In genomic region chr6:26234421-26235239, GRCh38 we compare ENCODE assay signal across 1 cellular context.
TF ChIP-seq lines count a peak whose summit lies in the region.

No MANE protein-coding gene starts in this region.

TF ChIP-seq in K562, 482 proteins besides CTCF, POLR2A, EP300 and RAD21 (continued from another document and continues in another):
- TF ChIP-seq ZMIZ1 (IDR thresholded peaks at IDR 0.05; ENCODE audit: low read depth in 2 of 2, low read length in 2 of 2): no peak; a peak in 1 of 4 replicates
- TF ChIP-seq PYGO2 (tag; IDR thresholded peaks at IDR 0.05): no peak
- peak; percentile 80 for TF ChIP-seq RBFOX2 (IDR thresholded peaks at IDR 0.05; ENCODE audit: low read depth, low read length)
- 0 out of 2 replicates have a peak, but pooled peaks have one; percentile 18 for TF ChIP-seq NCOA1 (IDR thresholded peaks at IDR 0.05; ENCODE audit: low read depth)
- TF ChIP-seq GABPA (tag; conservative IDR thresholded peaks at IDR 0.05; ENCODE audit: low read depth): peak; percentile 20; the same call in 1 of the 2 replicates
- peak; percentile 71 to 72; a peak in 2 of 4 replicates for TF ChIP-seq MNT (conservative IDR thresholded peaks at IDR 0.05)
- TF ChIP-seq FOXK2 (conservative IDR thresholded peaks at IDR 0.05 in 1 of 2, IDR thresholded peaks at IDR 0.05 in 1 of 2; ENCODE audit: low read depth in 2 of 2): peak in 1 of 2 experiments; percentile 56; a peak in 2 of 4 replicates
- 0 out of 2 replicates have a peak, but pooled peaks have one; percentile 34 for TF ChIP-seq ZBTB40 (IDR thresholded peaks at IDR 0.05)
- TF ChIP-seq ZBTB40 (CRISPR knock-in tag; IDR thresholded peaks at IDR 0.05): no peak
- no peak for TF ChIP-seq KAT8 (IDR thresholded peaks at IDR 0.05; ENCODE audit: low read depth)
- peak; percentile 64 for TF ChIP-seq BCOR (IDR thresholded peaks at IDR 0.05)
- no peak for TF ChIP-seq ARID2 (IDR thresholded peaks at IDR 0.05)
- TF ChIP-seq U2AF2 (optimal IDR thresholded peaks at IDR 0.05; ENCODE audit: low read depth, low read length): no peak
- peak; percentile 83; the same call in 1 of the 2 replicates for TF ChIP-seq ZC3H4 (CRISPR knock-in tag; IDR thresholded peaks at IDR 0.05; ENCODE audit: borderline replicate concordance)
- TF ChIP-seq PHF21A (IDR thresholded peaks at IDR 0.05; ENCODE audit: borderline replicate concordance, low read depth): no peak
- TF ChIP-seq RNF2 (IDR thresholded peaks at IDR 0.05): peak; percentile 70
- TF ChIP-seq SOX6 (IDR thresholded peaks at IDR 0.05): peak; percentile 85
- peak; percentile 13; the same call in 1 of the 2 replicates for TF ChIP-seq TCF3 (CRISPR knock-in tag; IDR thresholded peaks at IDR 0.05)
- peak; percentile 66 for TF ChIP-seq CREM (IDR thresholded peaks at IDR 0.05; ENCODE audit: low read depth)
- TF ChIP-seq ETV5 (CRISPR knock-in tag; IDR thresholded peaks at IDR 0.05; ENCODE audit: low read depth): peak; percentile 75
- TF ChIP-seq TAF1 (IDR thresholded peaks at IDR 0.05; ENCODE audit: control insufficient read depth, extremely low read depth, insufficient read depth, low read length, severe bottlenecking): peak; percentile 26
- TF ChIP-seq RB1 (IDR thresholded peaks at IDR 0.05; ENCODE audit: low read depth): peak; percentile 29; the same call in 1 of the 2 replicates
- TF ChIP-seq TEAD1 (CRISPR knock-in tag; IDR thresholded peaks at IDR 0.05): no peak
- no peak for TF ChIP-seq ZNF395 (CRISPR knock-in tag; IDR thresholded peaks at IDR 0.05)
- TF ChIP-seq NBN (IDR thresholded peaks at IDR 0.05; ENCODE audit: low read depth): no peak; the same call in 1 of the 2 replicates
- no peak for TF ChIP-seq MCM3 (IDR thresholded peaks at IDR 0.05)
- TF ChIP-seq CC2D1A (IDR thresholded peaks at IDR 0.05): peak; percentile 73; the same call in 1 of the 2 replicates
- TF ChIP-seq ZNF232 (CRISPR knock-in tag; IDR thresholded peaks at IDR 0.05): peak; percentile 66; the same call in 1 of the 2 replicates
- TF ChIP-seq TAF9B (IDR thresholded peaks at IDR 0.05; ENCODE audit: partially characterized antibody): peak; percentile 55
- TF ChIP-seq IRF9 (tag; IDR thresholded peaks at IDR 0.05): no peak
- peak; percentile 72; the same call in 1 of the 2 replicates for TF ChIP-seq CTBP1 (IDR thresholded peaks at IDR 0.05; ENCODE audit: borderline replicate concordance)
- no peak for TF ChIP-seq SRSF1 (IDR thresholded peaks at IDR 0.05; ENCODE audit: low read depth, low read length)
- TF ChIP-seq ZNF699 (CRISPR knock-in tag; IDR thresholded peaks at IDR 0.05; ENCODE audit: insufficient replicate concordance): no peak
- 0 out of 2 replicates have a peak, but pooled peaks have one; percentile 11 for TF ChIP-seq C11orf30 (IDR thresholded peaks at IDR 0.05; ENCODE audit: low read depth)
- TF ChIP-seq RBBP5 (IDR thresholded peaks at IDR 0.05; ENCODE audit: borderline replicate concordance, insufficient read depth, low read length, poor library complexity, severe bottlenecking): peak; percentile 69
- TF ChIP-seq TRIM28 (IDR thresholded peaks at IDR 0.05): peak; percentile 43; the same call in 1 of the 2 replicates
- TF ChIP-seq NR0B1 (IDR thresholded peaks at IDR 0.05; ENCODE audit: partially characterized antibody): no peak
- peak; percentile 73 for TF ChIP-seq ZFP91 (CRISPR knock-in tag; IDR thresholded peaks at IDR 0.05)
- no peak for TF ChIP-seq TAF7 (tag; IDR thresholded peaks at IDR 0.05)
- 0 out of 2 replicates have a peak, but pooled peaks have one; percentile 30 for TF ChIP-seq ZNF431 (CRISPR knock-in tag; IDR thresholded peaks at IDR 0.05)
- TF ChIP-seq NR4A1 (CRISPR knock-in tag; IDR thresholded peaks at IDR 0.05): no peak
- TF ChIP-seq NR4A1 (tag; IDR thresholded peaks at IDR 0.05): peak; percentile 41; the same call in 1 of the 2 replicates
